In genomic region chr1:65067491-65068201, GRCh38 we compare ENCODE assay signal across 8 cellular contexts.
DNase-seq lines count a peak whose midpoint lies in the region; ATAC-seq, FAIRE-seq and TF ChIP-seq lines count a peak whose summit lies in the region.

No MANE protein-coding gene starts in this region.

- H4K20me1 ChIP-seq in DOHH2 (ENCODE audit: control insufficient read depth, insufficient read depth, low read depth, low read length) (no peaks in the 10 kb centered on the region), GM12878 (ENCODE audit: control insufficient read depth, insufficient read depth) (no peaks in the 10 kb centered on the region), hepatocyte (ENCODE audit: insufficient read depth, poor library complexity, severe bottlenecking) (no peaks in the 10 kb centered on the region)

- peak overlapping the region; percentile 89 for H3K4me3 Mint-ChIP-seq in T-helper 2 cell treated with Interferon-gamma antibody and Interleukin-4, amounts not matched to agents 5 μg/mL and 100 μg/mL, for 36 hours

- BruUV-seq in GM12878 (replicated peaks; lab: Mats Ljungman, UMichigan) = no TSS peak

- no peaks in the 10 kb centered on the region for H3K9me2 ChIP-seq in DOHH2 (replicated peaks; ENCODE audit: control insufficient read depth, low read length)
- H3K9me2 ChIP-seq in hepatocyte (replicated peaks; ENCODE audit: insufficient read depth) = no peaks in the 10 kb centered on the region

- TF ChIP-seq EP300 in GM12878 (IDR thresholded peaks at IDR 0.05; ENCODE audit: borderline replicate concordance in 1 of 2, control insufficient read depth in 1 of 2, low read depth in 2 of 2, low read length in 2 of 2) = no peak

- H3K4me2 ChIP-seq in DOHH2 (ENCODE audit: low read length) = peak overlapping the region; percentile 99
- H3K4me2 ChIP-seq in GM12878 (ENCODE audit: control insufficient read depth, insufficient read depth) = peak overlapping the region; percentile 99
- peak overlapping the region; percentile 89 for H3K4me2 ChIP-seq in hepatocyte

- intact Hi-C loops in GM12878 (cut with micrococcal nuclease; ENCODE audit: unreplicated experiment) (no loop called here), prostate gland (cut with DNase I) (loop anchor here (5.0 to 10.0 kb wide), 5 partner anchors 65 to 357 kb away; partner anchors contain the start of genes AK4, LEPR, LEPROT and RAVER2)

- TF ChIP-seq RAD21 in GM12878 (IDR thresholded peaks at IDR 0.05; ENCODE audit: insufficient read depth, low read depth, low read length) = no peak

- FAIRE-seq in GM12878 (lab: Jason Lieb, UNC) = no peak

- in situ Hi-C loops in GM12878 (cut with MboI) = loop anchor here (25.0 kb wide), 1 partner anchor 145 kb away; no protein-coding TSS in a partner anchor

- CTCF ChIA-PET in GM12878 (lab: Yijun Ruan, JAX) = no interaction called here

- H3K27ac Mint-ChIP-seq in T-helper 2 cell treated with Interferon-gamma antibody and Interleukin-4, amounts not matched to agents 5 μg/mL and 100 μg/mL, for 36 hours = peak overlapping the region; percentile 96

- under 1% methylated on average over 29 of the region's 61 CpGs for WGBS in GM12878 (ENCODE audit: insufficient coverage, insufficient replicate concordance, low lambda C conversion rate, missing lambda C conversion rate)
- 1% methylated on average over 36 of the region's 61 CpGs for WGBS in hepatocyte (ENCODE audit: low lambda C conversion rate, missing lambda C conversion rate)
- under 1% methylated on average over 55 of the region's 61 CpGs for WGBS in prostate gland

- peak; percentile 65 for ATAC-seq in GM12878
- ATAC-seq in HG03135 (IDR thresholded peaks at IDR 0.05; ENCODE audit: unreplicated experiment) = no peak

- DNase-seq in HFF-Myc (ENCODE audit: extremely low read depth, low read depth) = peak; percentile 30
- DNase-seq in NCI-H146 treated with DMSO at 0.1 percent for 48 hours (lab: John Stamatoyannopoulos, UW; ENCODE audit: unreplicated experiment) = peak; percentile 66
- DNase-seq in T-helper 2 cell treated with Interferon-gamma antibody and Interleukin-4, amounts not matched to agents 5 μg/mL and 100 μg/mL, for 36 hours (ENCODE audit: low spot score) = peak; percentile 39
- no peak for DNase-seq in GM12878 (ENCODE audit: low read depth, low spot score)
- DNase-seq in hepatocyte (ENCODE audit: low spot score) = peak; percentile 85
- peak; percentile 77 for DNase-seq in prostate gland (ENCODE audit: low spot score)

- peaks cover 2% of the 10 kb centered on the region for H3K36me3 Mint-ChIP-seq in T-helper 2 cell treated with Interferon-gamma antibody and Interleukin-4, amounts not matched to agents 5 μg/mL and 100 μg/mL, for 36 hours (ENCODE audit: low read depth)

- H2AFZ ChIP-seq in GM12878 (ENCODE audit: control insufficient read depth, low read depth, low read length) = peak overlapping the region; percentile 96
- H2AFZ ChIP-seq in hepatocyte = peak overlapping the region; percentile 70

- no peaks in the 10 kb centered on the region for H3K27me3 ChIP-seq in DOHH2 (ENCODE audit: control insufficient read depth, low read length)
- peaks cover 3 to 4% of the 10 kb centered on the region in 2 experiments; a peak in 3 of 4 replicates for H3K27me3 ChIP-seq in GM12878 (replicated peaks in 1 of 2; ENCODE audit: control insufficient read depth in 2 of 2, insufficient read depth in 2 of 2, low read length in 1 of 2)
- peaks cover 10% of the 10 kb centered on the region for H3K27me3 ChIP-seq in hepatocyte
- H3K27me3 ChIP-seq in prostate gland (replicated peaks; ENCODE audit: insufficient read depth) = no peaks in the 10 kb centered on the region

- H3K36me3 ChIP-seq in DOHH2 (ENCODE audit: control insufficient read depth, low read length) (no peaks in the 10 kb centered on the region), GM12878 (ENCODE audit: control insufficient read depth in 2 of 2, insufficient read depth in 2 of 2, low read length in 1 of 2) (no peaks in the 10 kb centered on the region), hepatocyte (replicated peaks; ENCODE audit: insufficient read depth, low read depth) (no peaks in the 10 kb centered on the region), prostate gland (no peaks in the 10 kb centered on the region)

- H3K4me1 ChIP-seq in DOHH2 (ENCODE audit: control insufficient read depth, low read length) = peaks cover 31% of the 10 kb centered on the region
- H3K4me1 ChIP-seq in GM12878 (ENCODE audit: control insufficient read depth, insufficient read depth, low read length) = peaks cover 4% of the 10 kb centered on the region; the same call in 1 of the 2 replicates
- H3K4me1 ChIP-seq in hepatocyte (ENCODE audit: insufficient read depth) = peaks cover 9% of the 10 kb centered on the region
- H3K4me1 ChIP-seq in prostate gland (replicated peaks) = peaks cover 10% of the 10 kb centered on the region

- peaks cover 35% of the 10 kb centered on the region for H3K4me1 Mint-ChIP-seq in T-helper 2 cell treated with Interferon-gamma antibody and Interleukin-4, amounts not matched to agents 5 μg/mL and 100 μg/mL, for 36 hours (ENCODE audit: low read depth)

- no peaks in the 10 kb centered on the region for H3K9me3 Mint-ChIP-seq in T-helper 2 cell treated with Interferon-gamma antibody and Interleukin-4, amounts not matched to agents 5 μg/mL and 100 μg/mL, for 36 hours

- TF ChIP-seq POLR2A in GM12878 (IDR thresholded peaks at IDR 0.05; ENCODE audit: low read depth, low read length) (peak; percentile 56), prostate gland (IDR thresholded peaks at IDR 0.05) (peak; percentile 67)

- peaks cover 16% of the 10 kb centered on the region for H3F3A ChIP-seq in DOHH2 (ENCODE audit: control insufficient read depth, insufficient read depth)

- RAD21 ChIA-PET in GM12878 (lab: Charles Lee; ENCODE audit: unreplicated experiment) = no interaction called here

- H3K79me2 ChIP-seq in DOHH2 (ENCODE audit: control insufficient read depth, low read length) (peaks cover 16% of the 10 kb centered on the region), GM12878 (ENCODE audit: control insufficient read depth, insufficient read depth, low read length) (no peaks in the 10 kb centered on the region), hepatocyte (peaks cover 4% of the 10 kb centered on the region)

- peaks cover 9% of the 10 kb centered on the region for H3K27me3 Mint-ChIP-seq in T-helper 2 cell treated with Interferon-gamma antibody and Interleukin-4, amounts not matched to agents 5 μg/mL and 100 μg/mL, for 36 hours (ENCODE audit: low read depth)

- SMC1A ChIA-PET in GM12878 (lab: Charles Lee; ENCODE audit: uncharacterized antibody, unreplicated experiment) = interaction anchor here (0.6 kb wide), 1 partner anchor 146 kb away, joined by 3 read pairs; no protein-coding TSS in a partner anchor

- H3K9me3 ChIP-seq in DOHH2 (ENCODE audit: control insufficient read depth, insufficient read depth, low read length) (no peaks in the 10 kb centered on the region), GM12878 (replicated peaks; ENCODE audit: control insufficient read depth, insufficient read depth, low read length) (no peaks in the 10 kb centered on the region), hepatocyte (ENCODE audit: low read depth) (no peaks in the 10 kb centered on the region), prostate gland (no peaks in the 10 kb centered on the region)

- H3K9ac ChIP-seq in GM12878 (ENCODE audit: control insufficient read depth, insufficient read depth, low read length) = peak overlapping the region; percentile 64

- POLR2A ChIA-PET in GM12878 (lab: Charles Lee) = interaction anchor here (0.5 kb wide), 1 partner anchor 314 kb away, joined by 7 read pairs; no protein-coding TSS in a partner anchor

- H3K27ac ChIP-seq in DOHH2 (ENCODE audit: low read depth, low read length) = peak overlapping the region; percentile 58
- H3K27ac ChIP-seq in GM12878 (ENCODE audit: control insufficient read depth, insufficient read depth) = peak overlapping the region; percentile 18; the same call in 1 of the 2 replicates
- H3K27ac ChIP-seq in hepatocyte = peak overlapping the region; percentile 91
- peak overlapping the region; percentile 98 to 100 for H3K27ac ChIP-seq in prostate gland

- H3K4me3 ChIP-seq in DOHH2 (ENCODE audit: low read length) (peak overlapping the region; percentile 85), HFF-Myc (replicated peaks; ENCODE audit: low read depth, low read length) (peak overlapping the region; percentile 66), GM12878 (peak overlapping the region; percentile 86), hepatocyte (peak overlapping the region; percentile 77), prostate gland (peak overlapping the region; percentile 86 to 96)

- TF ChIP-seq CTCF in DOHH2 (IDR thresholded peaks at IDR 0.05; ENCODE audit: low read depth, low read length, poor library complexity, severe bottlenecking) (no peak), HFF-Myc (IDR thresholded peaks at IDR 0.05; ENCODE audit: low read depth, low read length, missing control alignments) (no peak), GM12878 (IDR thresholded peaks at IDR 0.05 in 2 of 3, conservative IDR thresholded peaks at IDR 0.05 in 1 of 3; ENCODE audit: control insufficient read depth in 2 of 3, extremely low read depth in 1 of 3, insufficient read depth in 1 of 3, low read depth in 3 of 3, low read length in 3 of 3) (no peak), hepatocyte (IDR thresholded peaks at IDR 0.05; ENCODE audit: poor library complexity) (no peak), prostate gland (IDR thresholded peaks at IDR 0.05) (no peak)

TF ChIP-seq in GM12878, 131 proteins besides CTCF, POLR2A, EP300 and RAD21 (continues in another document):
- TF ChIP-seq EGR1 (IDR thresholded peaks at IDR 0.05; ENCODE audit: borderline replicate concordance in 1 of 2, low read depth in 2 of 2, low read length in 2 of 2) (peak in 1 of 2 experiments; percentile 40; a peak in 1 of 3 replicates), MEF2A (IDR thresholded peaks at IDR 0.05; ENCODE audit: insufficient read depth, low read depth, low read length) (no peak), YY1 (IDR thresholded peaks at IDR 0.05; ENCODE audit: low read depth, low read length) (peak; percentile 79), CREB1 (IDR thresholded peaks at IDR 0.05; ENCODE audit: low read depth) (0 out of 2 replicates have a peak, but pooled peaks have one; percentile 28)

Comparison
In these comparisons a context has a peak if more than half of its experiments do, and no peak if none do; other contexts are left out.
1. H3K27ac ChIP-seq: peak in every context shown above with its lines; median percentile 99 in prostate gland; 91 in hepatocyte; 58 in DOHH2; 18 in GM12878.